ENCODE assay signal across 15 cellular contexts in genomic region chr11:13324141-13324540, GRCh38.
"Had no signal": no experiment of that assay in that cellular context is flagged by ENCODE, and none has a peak within 500 bp of the region (broad histone marks: within the 10 kb centered on the region; RNA-seq: fewer than 3 reads in every experiment).

No MANE protein-coding gene starts in this region.

- ATAC-seq: foreskin keratinocyte had no signal

- H3K36me3 ChIP-seq: cardiac muscle cell, SJSA1, transverse colon had no signal

- H3K27me3 ChIP-seq: cardiac muscle cell, foreskin keratinocyte, neutrophil, SJSA1, transverse colon had no signal

- H3K4me3 Mint-ChIP-seq: activated naive CD4-positive, alpha-beta T cell treated with anti-CD3 and anti-CD28 coated beads, Interleukin-2, amount 10 ng/mL, durations not matched to agents 7 days and 5 days; T-helper 2 cell treated with Interferon-gamma antibody and Interleukin-4, amounts not matched to agents 5 μg/mL and 100 μg/mL, for 36 hours had no signal

- H3K4me3 ChIP-seq: cardiac muscle cell, coronary artery, SJSA1, transverse colon had no signal

- H3K9me3 Mint-ChIP-seq: activated naive CD4-positive, alpha-beta T cell treated with anti-CD3 and anti-CD28 coated beads, Interleukin-2, amount 10 ng/mL, durations not matched to agents 7 days and 5 days; activated T-helper 2 cell treated with anti-CD3 and anti-CD28 coated beads, Interferon-gamma antibody, Interleukin-2, Interleukin-4, amounts not matched to agents 10 μg/mL and 5 μg/mL and 100 μg/mL, durations not matched to agents 14 hours and 24 hours and 36 hours; T-helper 2 cell treated with Interferon-gamma antibody and Interleukin-4, amounts not matched to agents 5 μg/mL and 100 μg/mL, for 36 hours had no signal

- H3K4me1 ChIP-seq: foreskin keratinocyte had no signal

- H3K27me3 Mint-ChIP-seq: activated naive CD4-positive, alpha-beta T cell treated with anti-CD3 and anti-CD28 coated beads, Interleukin-2, amount 10 ng/mL, durations not matched to agents 7 days and 5 days had no signal

- H3K9me3 ChIP-seq: neutrophil, SJSA1, transverse colon had no signal

- H3K27ac Mint-ChIP-seq: activated naive CD4-positive, alpha-beta T cell treated with anti-CD3 and anti-CD28 coated beads, Interleukin-2, amount 10 ng/mL, durations not matched to agents 7 days and 5 days; activated T-helper 2 cell treated with anti-CD3 and anti-CD28 coated beads, Interferon-gamma antibody, Interleukin-2, Interleukin-4, amounts not matched to agents 10 μg/mL and 5 μg/mL and 100 μg/mL, durations not matched to agents 14 hours and 24 hours and 36 hours; T-helper 2 cell treated with Interferon-gamma antibody and Interleukin-4, amounts not matched to agents 5 μg/mL and 100 μg/mL, for 36 hours had no signal

- H3K27ac ChIP-seq: cardiac muscle cell, coronary artery, foreskin keratinocyte, neutrophil, SJSA1, transverse colon had no signal

- DNase-seq: activated naive CD4-positive, alpha-beta T cell treated with anti-CD3 and anti-CD28 coated beads, Interleukin-2, amount 10 ng/mL, durations not matched to agents 7 days and 5 days; effector CD8-positive, alpha-beta T cell; foreskin keratinocyte; glutamatergic neuron; retina; stimulated activated CD4-positive, alpha-beta T cell treated with anti-CD3 and anti-CD28 coated beads, Interleukin-4, amount 100 ng/mL, for 1 hour; stimulated activated naive CD4-positive, alpha-beta T cell; SW 1271; transverse colon had no signal
